In the genomic region with DNA sequence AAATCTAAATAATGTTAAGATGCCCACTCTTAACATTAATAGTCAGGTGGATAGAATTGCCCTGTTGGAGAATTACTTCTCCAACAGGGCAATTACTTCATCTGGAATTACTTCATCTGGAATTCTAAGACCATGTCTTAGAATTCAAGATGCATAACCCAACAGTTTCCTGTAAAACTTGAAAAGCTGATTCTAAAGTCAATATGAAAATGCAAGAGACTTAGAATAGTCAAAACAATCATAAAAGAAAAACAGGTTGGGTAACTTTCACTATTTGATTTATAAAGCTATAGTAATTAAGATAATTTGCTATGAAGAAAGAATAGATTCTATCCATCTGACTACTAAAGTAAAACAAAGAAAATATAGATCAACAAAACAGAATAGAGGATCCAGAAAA, we compare ENCODE assay signal across 10 cellular contexts.
"Had no signal": no experiment of that assay in that cellular context is flagged by ENCODE, and none has a peak within 500 bp of the region (broad histone marks: within the 10 kb centered on the region; RNA-seq: fewer than 3 reads in every experiment).

No MANE protein-coding gene starts in this region.

- H3K36me3 ChIP-seq: stomach had no signal

- H3K9me3 Mint-ChIP-seq: activated naive CD4-positive, alpha-beta T cell treated with anti-CD3 and anti-CD28 coated beads, Interleukin-2, amount 50 U/mL, for 24 hours; immature natural killer cell; natural killer cell treated with Interleukin-12 subunit alpha and Interleukin-12 subunit beta and Interleukin-15 and Interleukin-18, amount 100 ng/mL, for 72 hours had no signal

- H3K27me3 ChIP-seq: stomach had no signal

- H3K27ac Mint-ChIP-seq: activated naive CD4-positive, alpha-beta T cell treated with anti-CD3 and anti-CD28 coated beads, Interleukin-2, amount 50 U/mL, for 24 hours; immature natural killer cell had no signal

- DNase-seq: activated CD4-positive, CD25-positive, alpha-beta regulatory T cell; activated effector memory CD4-positive, alpha-beta T cell treated with Interleukin-2 at 50 U/mL for 16 hours; central memory CD4-positive, alpha-beta T cell; dermis blood vessel endothelial cell; immature natural killer cell; mammary epithelial cell; stimulated activated CD4-positive, alpha-beta T cell treated with anti-CD3 and anti-CD28 coated beads, Interleukin-4, amount 100 ng/mL, for 4 hours; stomach had no signal

- H3K36me3 Mint-ChIP-seq: natural killer cell treated with Interleukin-12 subunit alpha and Interleukin-12 subunit beta and Interleukin-15 and Interleukin-18, amount 100 ng/mL, for 72 hours had no signal

- H3K9me3 ChIP-seq: stomach had no signal

- H3K4me3 ChIP-seq: stomach had no signal

- H3K4me3 Mint-ChIP-seq: activated naive CD4-positive, alpha-beta T cell treated with anti-CD3 and anti-CD28 coated beads, Interleukin-2, amount 50 U/mL, for 24 hours; immature natural killer cell; natural killer cell treated with Interleukin-12 subunit alpha and Interleukin-12 subunit beta and Interleukin-15 and Interleukin-18, amount 100 ng/mL, for 72 hours had no signal

- H3K27me3 Mint-ChIP-seq: activated naive CD4-positive, alpha-beta T cell treated with anti-CD3 and anti-CD28 coated beads, Interleukin-2, amount 50 U/mL, for 24 hours; natural killer cell treated with Interleukin-12 subunit alpha and Interleukin-12 subunit beta and Interleukin-15 and Interleukin-18, amount 100 ng/mL, for 72 hours had no signal

- ATAC-seq: natural killer cell treated with Interleukin-12 subunit alpha and Interleukin-12 subunit beta and Interleukin-15 and Interleukin-18, amount 100 ng/mL, for 72 hours had no signal
